22 cellular contexts compared by ENCODE assay signal in the genomic region with DNA sequence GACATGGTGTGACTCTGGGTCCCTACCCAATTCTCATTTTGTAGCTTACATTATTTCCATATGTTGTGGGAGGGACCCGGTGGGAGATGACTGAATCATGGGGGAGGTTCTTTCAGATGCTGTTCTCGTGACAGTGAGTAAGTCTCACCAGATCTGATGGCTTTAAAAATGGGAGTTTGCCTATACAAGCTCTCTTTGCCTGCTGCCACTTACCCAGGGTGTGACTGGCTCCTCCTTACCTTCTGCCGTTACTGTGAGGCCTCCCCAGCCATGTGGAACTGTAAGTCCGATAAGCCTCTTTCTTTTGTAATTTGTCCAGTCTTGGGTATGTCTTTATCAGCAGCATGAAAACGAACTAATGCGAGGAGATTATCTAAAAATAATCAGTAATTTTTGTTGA.
"Had no signal": no experiment of that assay in that cellular context is flagged by ENCODE, and none has a peak within 500 bp of the region (broad histone marks: within the 10 kb centered on the region; RNA-seq: fewer than 3 reads in every experiment).

No MANE protein-coding gene starts in this region.

- H3K9me3 Mint-ChIP-seq: type B pancreatic cell had no signal

- H3K4me3 ChIP-seq: dorsolateral prefrontal cortex, heart left ventricle, lung, neural progenitor cell, ovary, right atrium auricular region, smooth muscle cell, suprapubic skin, thyroid gland, uterus had no signal

- H3K36me3 ChIP-seq: heart left ventricle, neural progenitor cell, ovary, right atrium auricular region, suprapubic skin, thyroid gland, uterus had no signal

- H2AFZ ChIP-seq: neural progenitor cell had no signal

- H3K9ac ChIP-seq: neural progenitor cell had no signal

- H3K27ac ChIP-seq: dorsolateral prefrontal cortex, heart left ventricle, neural progenitor cell, ovary, right atrium auricular region, suprapubic skin, thyroid gland, uterus had no signal

- H3K27me3 Mint-ChIP-seq: natural killer cell treated with Interleukin-12 subunit alpha and Interleukin-12 subunit beta and Interleukin-15 and Interleukin-18, amount 100 ng/mL, for 72 hours; type B pancreatic cell had no signal

- H3K27ac Mint-ChIP-seq: natural killer cell treated with Interleukin-12 subunit alpha and Interleukin-12 subunit beta and Interleukin-15 and Interleukin-18, amount 100 ng/mL, for 72 hours; neural progenitor cell; type B pancreatic cell had no signal

- H3K9me3 ChIP-seq: ovary, thyroid gland, uterus had no signal

- DNase-seq: dorsolateral prefrontal cortex; effector CD8-positive, alpha-beta T cell; foreskin melanocyte; heart left ventricle; hippocampal formation; left colon; left ventricle myocardium superior; mesenchymal stem cell; midbrain; nucleus accumbens; ovary; stimulated activated CD4-positive, alpha-beta T cell treated with anti-CD3 and anti-CD28 coated beads, Interleukin-2, amount 100 ng/mL, for 48 hours; stimulated activated naive CD8-positive, alpha-beta T cell treated with anti-CD3 and anti-CD28 coated beads, Interleukin-15, Interleukin-2, amounts not matched to agents 100 U/mL and 50 U/mL, for 24 hours; thyroid gland; uterus had no signal

- H3K36me3 Mint-ChIP-seq: natural killer cell treated with Interleukin-12 subunit alpha and Interleukin-12 subunit beta and Interleukin-15 and Interleukin-18, amount 100 ng/mL, for 72 hours; neural progenitor cell; type B pancreatic cell had no signal

- H3K27me3 ChIP-seq: dorsolateral prefrontal cortex, heart left ventricle, neural progenitor cell, ovary, right atrium auricular region, suprapubic skin, thyroid gland, uterus had no signal

- H3K4me2 ChIP-seq: neural progenitor cell, smooth muscle cell had no signal

- H3K4me3 Mint-ChIP-seq: natural killer cell treated with Interleukin-12 subunit alpha and Interleukin-12 subunit beta and Interleukin-15 and Interleukin-18, amount 100 ng/mL, for 72 hours; neural progenitor cell; type B pancreatic cell had no signal
